In genomic region chr13:114119196-114119595, GRCh38 we compare ENCODE assay signal across 7 cellular contexts. TPM values are rescaled to one million over a fixed set of nuclear protein-coding genes. Genes with fewer than 3 reads are reported as not detected.
DNase-seq lines count a peak whose midpoint lies in the region; ATAC-seq, FAIRE-seq and TF ChIP-seq lines count a peak whose summit lies in the region.

No MANE protein-coding gene starts in this region.

- H3K4me3 ChIP-seq in hepatocyte: no peak overlapping the region
- no peak overlapping the region for H3K4me3 ChIP-seq in small intestine (ENCODE audit: low read depth in 1 of 2, low read length in 2 of 2)

- H3K4me2 ChIP-seq in hepatocyte: peak overlapping the region; percentile 65

- no peak for TF ChIP-seq CTCF in hepatocyte (IDR thresholded peaks at IDR 0.05; ENCODE audit: poor library complexity)

- H3K79me2 ChIP-seq in hepatocyte: peaks cover 4% of the 10 kb centered on the region

- no peak for ATAC-seq in HG02610 (IDR thresholded peaks at IDR 0.05; ENCODE audit: unreplicated experiment)

- 8 to 44% (median 22%) methylated on average over 12 to 14 of the region's 14 CpGs for WGBS in adipose tissue, 3 donors
- WGBS in hepatocyte (ENCODE audit: low lambda C conversion rate, missing lambda C conversion rate): 2% methylated on average over 9 of the region's 14 CpGs
- 2 to 17% (median 13%) methylated on average over 12 to 14 of the region's 14 CpGs for WGBS in small intestine, 3 donors

- no peaks in the 10 kb centered on the region for H4K20me1 ChIP-seq in hepatocyte (ENCODE audit: insufficient read depth, poor library complexity, severe bottlenecking)

- H3K9me3 ChIP-seq in hepatocyte (ENCODE audit: low read depth): no peaks in the 10 kb centered on the region
- H3K9me3 ChIP-seq in small intestine (ENCODE audit: control insufficient read depth, low read depth): no peaks in the 10 kb centered on the region

- H3K4me1 ChIP-seq in hepatocyte (ENCODE audit: insufficient read depth) (peaks cover 33% of the 10 kb centered on the region), small intestine (ENCODE audit: control insufficient read depth in 2 of 2, insufficient read depth in 1 of 2, low read depth in 1 of 2, low read length in 1 of 2) (peaks cover 2 to 9% of the 10 kb centered on the region in 2 donors)

- DNase-seq in HS-5 (ENCODE audit: low read depth) (peak; percentile 60), hepatocyte (ENCODE audit: low spot score) (peak; percentile 80), small intestine (no peak), OCI-M1 (lab: John Stamatoyannopoulos, UW) (no peak)
- DNase-seq in central memory CD4-positive, alpha-beta T cell: no peak

- no peak for FAIRE-seq in small intestine (lab: Jason Lieb, UNC)

- H2AFZ ChIP-seq in hepatocyte: no peak overlapping the region

- H3K36me3 ChIP-seq in hepatocyte (replicated peaks; ENCODE audit: insufficient read depth, low read depth): no peaks in the 10 kb centered on the region
- no peaks in the 10 kb centered on the region for H3K36me3 ChIP-seq in small intestine (ENCODE audit: control insufficient read depth in 2 of 2, insufficient read depth in 2 of 2, low read length in 2 of 2)

- H3K27me3 ChIP-seq in hepatocyte (no peaks in the 10 kb centered on the region), small intestine (ENCODE audit: control insufficient read depth in 2 of 2, insufficient read depth in 2 of 2, low read length in 2 of 2) (no peaks in the 10 kb centered on the region)

- no peaks in the 10 kb centered on the region for H3K9me2 ChIP-seq in hepatocyte (replicated peaks; ENCODE audit: insufficient read depth)

- H3K27ac ChIP-seq in adipose tissue (ENCODE audit: low read depth, low read length) (peak overlapping the region; percentile 51), hepatocyte (peak overlapping the region; percentile 89), small intestine (ENCODE audit: low read depth in 1 of 2, low read length in 1 of 2) (peak overlapping the region; percentile 13 to 77)

RNA-seq across cellular contexts. Expression of gene RASA3, which starts 13.2 kb away (rescaled TPM):
- 10 to 100 TPM; 14.8 to 62.0 (median 20.9) TPM for polyA plus RNA-seq in adipose tissue
- total RNA-seq in hepatocyte: 4.3 and 6.1 TPM in 2 replicates
- 5.6 and 5.8 TPM in 2 replicates for polyA plus RNA-seq in hepatocyte
- polyA plus RNA-seq in small intestine: 1 to 10 TPM; 2.0 to 7.2 (median 6.5) TPM

RNA-seq across cellular contexts. Expression of gene CFAP97D2, which starts 59.9 kb away (rescaled TPM):
- polyA plus RNA-seq in adipose tissue (1 to 10 TPM in 1 of 3 donors, not detected in 2; 5.1 TPM), hepatocyte (not detected in 2 replicates), small intestine (not detected)
- total RNA-seq in hepatocyte: not detected in 2 replicates

Comparison
In these comparisons a context has a peak if more than half of its experiments do, and no peak if none do; other contexts are left out.
1. DNase-seq: peak in HS-5 (single experiment) and hepatocyte (single experiment); none in small intestine (single experiment), OCI-M1 (single experiment) and central memory CD4-positive, alpha-beta T cell (single experiment).
2. Peak in every context shown above with its lines, with median percentiles within 50 percentile points of each other: H3K27ac ChIP-seq.